ENCODE assay signal across 10 cellular contexts in genomic region chr3:61666615-61667320, GRCh38.
"Had no signal": no experiment of that assay in that cellular context is flagged by ENCODE, and none has a peak within 500 bp of the region (broad histone marks: within the 10 kb centered on the region; RNA-seq: fewer than 3 reads in every experiment).

No MANE protein-coding gene starts in this region.

- H3K36me3 ChIP-seq: ascending aorta, thyroid gland had no signal

- H3K27ac ChIP-seq: ascending aorta, thyroid gland had no signal

- H3K9me3 ChIP-seq: ascending aorta, thyroid gland had no signal

- DNase-seq: activated CD4-positive, CD25-positive, alpha-beta regulatory T cell treated with anti-CD3 and anti-CD28 coated beads, Interleukin-2, amount 50 U/mL, for 72 hours; activated naive CD4-positive, alpha-beta T cell; hypothalamus; mesendoderm; retina; stimulated activated naive B cell treated with anti-CD40 and anti-IgM and Interleukin-4, amounts not matched to agents 10 μg/mL and 1 μg/mL and 100 μg/mL, for 72 hours; T-helper 9 cell; thyroid gland had no signal

- ATAC-seq: natural killer cell treated with Interleukin-12 subunit alpha and Interleukin-12 subunit beta and Interleukin-15 and Interleukin-18, amount 100 ng/mL, for 72 hours; stimulated activated naive B cell treated with anti-CD40 and anti-IgM and Interleukin-4, amounts not matched to agents 10 μg/mL and 1 μg/mL and 100 μg/mL, for 72 hours had no signal

- H3K27me3 ChIP-seq: ascending aorta, thyroid gland had no signal

- H3K4me3 ChIP-seq: ascending aorta, thyroid gland had no signal
